ENCODE assay signal across 8 cellular contexts in genomic region chr16:88681084-88681680, GRCh38.
A peak's percentile ranks its signal among the peaks of the same experiment; 100 is the strongest.
DNase-seq lines count a peak whose midpoint lies in the region; ATAC-seq and TF ChIP-seq lines count a peak whose summit lies in the region.

No MANE protein-coding gene starts in this region.

- POLR2A ChIA-PET in AG04449 (lab: Yijun Ruan, JAX) = no interaction called here

- H3K36me3 ChIP-seq in RWPE2 (ENCODE audit: low read depth) = no peaks in the 10 kb centered on the region

- no peak for DNase-seq in AG04449 (ENCODE audit: low read depth, low spot score)
- peak; percentile 68 for DNase-seq in RWPE2 (ENCODE audit: low spot score)
- no peak for DNase-seq in retinal pigment epithelial cell (ENCODE audit: low read depth)
- no peak for DNase-seq in NCI-H2227 (lab: John Stamatoyannopoulos, UW; ENCODE audit: unreplicated experiment)
- DNase-seq in NCI-H2227 treated with DMSO at 0.1 percent for 48 hours (lab: John Stamatoyannopoulos, UW) = no peak
- no peak for DNase-seq in NCI-H1105 (lab: John Stamatoyannopoulos, UW)

- peak overlapping the region; percentile 98 for H3K27ac Mint-ChIP-seq in dendritic cell treated with granulocyte-macrophage colony-stimulating factor and Interleukin-4, amounts not matched to agents 40 ng/mL and 50 ng/mL, for 4 days

- ATAC-seq in GM19397 (IDR thresholded peaks at IDR 0.05; ENCODE audit: unreplicated experiment) (peak; percentile 5), RWPE2 (ENCODE audit: low read depth) (no peak)

- no peaks in the 10 kb centered on the region for H3K9me3 ChIP-seq in RWPE2 (ENCODE audit: severe bottlenecking)

- peaks cover 15% of the 10 kb centered on the region for H3K27me3 ChIP-seq in RWPE2 (ENCODE audit: insufficient read depth, poor library complexity, severe bottlenecking)

- H3K4me3 Mint-ChIP-seq in dendritic cell treated with granulocyte-macrophage colony-stimulating factor and Interleukin-4, amounts not matched to agents 40 ng/mL and 50 ng/mL, for 4 days = peak overlapping the region; percentile 69

- H3K27me3 Mint-ChIP-seq in dendritic cell treated with granulocyte-macrophage colony-stimulating factor and Interleukin-4, amounts not matched to agents 40 ng/mL and 50 ng/mL, for 4 days = no peaks in the 10 kb centered on the region

- H3K4me1 Mint-ChIP-seq in dendritic cell treated with granulocyte-macrophage colony-stimulating factor and Interleukin-4, amounts not matched to agents 40 ng/mL and 50 ng/mL, for 4 days (ENCODE audit: low read depth) = peaks cover 43% of the 10 kb centered on the region

- CTCF ChIA-PET in AG04449 (lab: Yijun Ruan, JAX) = interaction anchor here (1.0 to 2.1 kb wide), 4 partner anchors 9 to 18 kb away, joined by 3 to 4 read pairs (median 4); no protein-coding TSS in a partner anchor

- intact Hi-C loops in dendritic cell treated with granulocyte-macrophage colony-stimulating factor and Interleukin-4, amounts not matched to agents 40 ng/mL and 50 ng/mL, for 4 days (cut with micrococcal nuclease) = loop anchor here (10.0 kb wide), 1 partner anchor 46 kb away; the partner anchor contains the start of gene IL17C

- H3K4me3 ChIP-seq in AG04449 (ENCODE audit: low read depth, low read length) = no peak overlapping the region
- H3K4me3 ChIP-seq in RWPE2 (ENCODE audit: severe bottlenecking) = no peak overlapping the region
- H3K4me3 ChIP-seq in retinal pigment epithelial cell (ENCODE audit: low read length) = no peak overlapping the region

- peaks cover 5% of the 10 kb centered on the region for H3K4me1 ChIP-seq in RWPE2 (ENCODE audit: insufficient read depth, poor library complexity, severe bottlenecking)

- no peak overlapping the region for H3K27ac ChIP-seq in RWPE2 (ENCODE audit: poor library complexity, severe bottlenecking)

- no peaks in the 10 kb centered on the region for H3K9me3 Mint-ChIP-seq in dendritic cell treated with granulocyte-macrophage colony-stimulating factor and Interleukin-4, amounts not matched to agents 40 ng/mL and 50 ng/mL, for 4 days

- peak; percentile 3 for TF ChIP-seq CTCF in AG04449 (IDR thresholded peaks at IDR 0.05; ENCODE audit: insufficient read depth, low read length, missing control alignments)
- TF ChIP-seq CTCF in RWPE2 (IDR thresholded peaks at IDR 0.05; ENCODE audit: poor library complexity, severe bottlenecking) = peak; percentile 32
- peak; percentile 58 for TF ChIP-seq CTCF in retinal pigment epithelial cell (conservative IDR thresholded peaks at IDR 0.05; ENCODE audit: low read depth, low read length)

- peaks cover 66% of the 10 kb centered on the region for H3K36me3 Mint-ChIP-seq in dendritic cell treated with granulocyte-macrophage colony-stimulating factor and Interleukin-4, amounts not matched to agents 40 ng/mL and 50 ng/mL, for 4 days (ENCODE audit: low read depth)

Comparison
In these comparisons a context has a peak if more than half of its experiments do, and no peak if none do; other contexts are left out.
1. CTCF ChIP-seq: peak in every context shown above with its lines; median percentile 58 in retinal pigment epithelial cell; 32 in RWPE2; 3 in AG04449.